11 cellular contexts compared by ENCODE assay signal in genomic region chr2:159677654-159678053, GRCh38. TPM values are rescaled to one million over a fixed set of nuclear protein-coding genes. Genes with fewer than 3 reads are reported as not detected.
DNase-seq lines count a peak whose midpoint lies in the region; FAIRE-seq and TF ChIP-seq lines count a peak whose summit lies in the region.
"Had no signal": no experiment of that assay in that cellular context is flagged by ENCODE, and none has a peak within 500 bp of the region (broad histone marks: within the 10 kb centered on the region; RNA-seq: fewer than 3 reads in every experiment).

No MANE protein-coding gene starts in this region.

- H3K27ac ChIP-seq in sigmoid colon: no peak overlapping the region

- no peaks in the 10 kb centered on the region for H3K4me1 ChIP-seq in sigmoid colon

- intact Hi-C loops in sigmoid colon (cut with DNase I): no loop called here

- TF ChIP-seq EP300 in sigmoid colon (IDR thresholded peaks at IDR 0.05): no peak

- peak; percentile 52 for TF ChIP-seq CTCF in D721Med (IDR thresholded peaks at IDR 0.05; ENCODE audit: insufficient read depth, missing control alignments)
- TF ChIP-seq CTCF in astrocyte of the spinal cord (IDR thresholded peaks at IDR 0.05; ENCODE audit: low read depth, low read length): peak; percentile 31
- no peak for TF ChIP-seq CTCF in sigmoid colon (IDR thresholded peaks at IDR 0.05)
- no peak for TF ChIP-seq CTCF in GM10266 (IDR thresholded peaks at IDR 0.05; ENCODE audit: control insufficient read depth, insufficient read depth, low read depth, missing control alignments)

- no peaks in the 10 kb centered on the region for H3K4me1 Mint-ChIP-seq in activated naive CD4-positive, alpha-beta T cell treated with anti-CD3 and anti-CD28 coated beads, Interleukin-2, amount 10 ng/mL, durations not matched to agents 7 days and 5 days
- H3K4me1 Mint-ChIP-seq: natural killer cell had no signal

- DNase-seq in D721Med (ENCODE audit: insufficient read length, low spot score) (no peak), LoVo (ENCODE audit: low spot score) (peak; percentile 6), astrocyte of the spinal cord (ENCODE audit: low read depth, low spot score) (peak; percentile 31), lung microvascular endothelial cell (ENCODE audit: low read depth in 2 of 2) (peak; percentile 40 to 47), sigmoid colon (no peak), GM10266 (ENCODE audit: extremely low spot score) (no peak), NCI-H510A treated with DMSO at 0.1 percent for 48 hours (lab: John Stamatoyannopoulos, UW) (no peak)
- no peak for DNase-seq in activated naive CD4-positive, alpha-beta T cell treated with anti-CD3 and anti-CD28 coated beads, Interleukin-2, amount 10 ng/mL, durations not matched to agents 7 days and 5 days
- DNase-seq: activated effector memory CD4-positive, alpha-beta T cell treated with anti-CD3 and anti-CD28 coated beads, Interleukin-2, amount 50 U/mL, for 16 hours; natural killer cell had no signal

- H3K9me3 ChIP-seq in sigmoid colon: no peaks in the 10 kb centered on the region

- no peak overlapping the region for H3K4me3 Mint-ChIP-seq in activated naive CD4-positive, alpha-beta T cell treated with anti-CD3 and anti-CD28 coated beads, Interleukin-2, amount 10 ng/mL, durations not matched to agents 7 days and 5 days
- H3K4me3 Mint-ChIP-seq: natural killer cell; T-helper 1 cell treated with Interleukin-12 subunit alpha and Interleukin-12 subunit beta and Interleukin-4 antibody, amounts not matched to agents 30 μg/mL and 1 μg/mL, for 36 hours had no signal

- H3K4me3 ChIP-seq in astrocyte of the spinal cord (ENCODE audit: low read depth, low read length) (no peak overlapping the region), sigmoid colon (no peak overlapping the region)

- CTCF ChIA-PET in activated naive CD4-positive, alpha-beta T cell treated with anti-CD3 and anti-CD28 coated beads, Interleukin-2, amount 10 ng/mL, durations not matched to agents 7 days and 5 days (lab: Charles Lee): no interaction called here

- no peaks in the 10 kb centered on the region for H3K9me3 Mint-ChIP-seq in activated naive CD4-positive, alpha-beta T cell treated with anti-CD3 and anti-CD28 coated beads, Interleukin-2, amount 10 ng/mL, durations not matched to agents 7 days and 5 days
- H3K9me3 Mint-ChIP-seq: natural killer cell; T-helper 1 cell treated with Interleukin-12 subunit alpha and Interleukin-12 subunit beta and Interleukin-4 antibody, amounts not matched to agents 30 μg/mL and 1 μg/mL, for 36 hours had no signal

- H3K36me3 Mint-ChIP-seq in activated naive CD4-positive, alpha-beta T cell treated with anti-CD3 and anti-CD28 coated beads, Interleukin-2, amount 10 ng/mL, durations not matched to agents 7 days and 5 days: no peaks in the 10 kb centered on the region
- H3K36me3 Mint-ChIP-seq: natural killer cell had no signal

- in situ Hi-C loops in astrocyte of the spinal cord (cut with HindIII; ENCODE audit: low sequenced_read_pairs): no loop called here

- peak; percentile 61 for FAIRE-seq in D721Med (lab: Jason Lieb, UNC)

- H3K27ac Mint-ChIP-seq in activated naive CD4-positive, alpha-beta T cell treated with anti-CD3 and anti-CD28 coated beads, Interleukin-2, amount 10 ng/mL, durations not matched to agents 7 days and 5 days: no peak overlapping the region
- H3K27ac Mint-ChIP-seq: natural killer cell; T-helper 1 cell treated with Interleukin-12 subunit alpha and Interleukin-12 subunit beta and Interleukin-4 antibody, amounts not matched to agents 30 μg/mL and 1 μg/mL, for 36 hours had no signal

- H3K27me3 ChIP-seq in sigmoid colon: no peaks in the 10 kb centered on the region

- H3K36me3 ChIP-seq in sigmoid colon: no peaks in the 10 kb centered on the region

- H3K27me3 Mint-ChIP-seq in activated naive CD4-positive, alpha-beta T cell treated with anti-CD3 and anti-CD28 coated beads, Interleukin-2, amount 10 ng/mL, durations not matched to agents 7 days and 5 days: peaks cover 7% of the 10 kb centered on the region

- WGBS in sigmoid colon, 2 donors: 91 to 96% methylated on average over 1 of the region's 1 CpG

- TF ChIP-seq POLR2A in sigmoid colon (IDR thresholded peaks at IDR 0.05): no peak

RNA-seq across cellular contexts. Expression of gene MARCHF7, which starts 34.7 kb away (rescaled TPM):
- 51.4 and 66.9 TPM in 2 replicates for total RNA-seq in lung microvascular endothelial cell
- 100 to 1,000 TPM in 2 of 4 donors, 10 to 100 TPM in 2; 89.9 to 112 (median 103) TPM for total RNA-seq in sigmoid colon
- 10 to 100 TPM; 21.0 to 35.5 (median 28.2) TPM for polyA plus RNA-seq in sigmoid colon

Comparison
In these comparisons a context has a peak if more than half of its experiments do, and no peak if none do; other contexts are left out.
1. DNase-seq: peak in LoVo (single experiment), astrocyte of the spinal cord (single experiment) and lung microvascular endothelial cell (2 of 2); none in D721Med (single experiment), sigmoid colon (single experiment), activated naive CD4-positive, alpha-beta T cell treated with anti-CD3 and anti-CD28 coated beads, Interleukin-2, amount 10 ng/mL, durations not matched to agents 7 days and 5 days (single experiment), GM10266 (single experiment) and NCI-H510A treated with DMSO at 0.1 percent for 48 hours (single experiment).
2. CTCF ChIP-seq: peak in D721Med (single experiment) and astrocyte of the spinal cord (single experiment); none in sigmoid colon (0 of 4) and GM10266 (single experiment).